ENCODE assay signal across 9 cellular contexts in genomic region chr10:59894114-59894513, GRCh38. TPM values are rescaled to one million over a fixed set of nuclear protein-coding genes. Genes with fewer than 3 reads are reported as not detected.
A peak's percentile ranks its signal among the peaks of the same experiment; 100 is the strongest.
DNase-seq lines count a peak whose midpoint lies in the region; ATAC-seq and TF ChIP-seq lines count a peak whose summit lies in the region.
"Had no signal": no experiment of that assay in that cellular context is flagged by ENCODE, and none has a peak within 500 bp of the region (broad histone marks: within the 10 kb centered on the region; RNA-seq: fewer than 3 reads in every experiment).

No MANE protein-coding gene starts in this region.

- H3K4me1 ChIP-seq in lower lobe of right lung (peaks cover 70% of the 10 kb centered on the region), upper lobe of left lung (peaks cover 46 to 70% (median 59%) of the 10 kb centered on the region in 4 donors)

- TF ChIP-seq CTCF in lower lobe of right lung (IDR thresholded peaks at IDR 0.05), result no peak
- TF ChIP-seq CTCF in upper lobe of left lung (IDR thresholded peaks at IDR 0.05), result no peak

- DNase-seq in SIG-M5 treated with dmso at 0.1 percent for 504 hours (lab: John Stamatoyannopoulos, UW; ENCODE audit: unreplicated experiment) (peak; percentile 17), SIG-M5 (lab: John Stamatoyannopoulos, UW) (no peak), cerebellum (ENCODE audit: low spot score) (peak; percentile 92), lower lobe of right lung (peak; percentile 75), upper lobe of left lung (peak in 1 of 2 donors; percentile 86), T-cell (no peak)
- no peak for DNase-seq in stimulated activated CD4-positive, alpha-beta T cell treated with anti-CD3 and anti-CD28 coated beads, Interleukin-2, amount 100 ng/mL, for 48 hours
- DNase-seq: foreskin melanocyte had no signal

- CTCF ChIA-PET in T-cell (lab: Charles Lee), result no interaction called here

- H3K4me3 ChIP-seq in lower lobe of right lung, result no peak overlapping the region
- no peak overlapping the region for H3K4me3 ChIP-seq in upper lobe of left lung

- no peaks in the 10 kb centered on the region for H3K27me3 ChIP-seq in lower lobe of right lung (ENCODE audit: low read depth)
- H3K27me3 ChIP-seq in upper lobe of left lung, result no peaks in the 10 kb centered on the region

- intact Hi-C loops in lower lobe of right lung (cut with DNase I), result no loop called here

- peaks cover 79 to 83% (median 82%) of the 10 kb centered on the region in 3 donors for H3K4me1 Mint-ChIP-seq in T-cell

- POLR2A ChIA-PET in T-cell (lab: Charles Lee), result interaction anchor here in 1 of 2 donors (0.6 to 0.7 kb wide), 2 partner anchors 40 to 43 kb away, joined by 3 to 4 read pairs; no protein-coding TSS in a partner anchor

- H3K36me3 ChIP-seq in lower lobe of right lung (no peaks in the 10 kb centered on the region), upper lobe of left lung (no peaks in the 10 kb centered on the region)

- no peak for TF ChIP-seq EP300 in upper lobe of left lung (IDR thresholded peaks at IDR 0.05)

- H3K27ac Mint-ChIP-seq in T-cell, result peak overlapping the region in 1 of 2 donors; percentile 55

- peaks cover 11% of the 10 kb centered on the region for H3K36me3 Mint-ChIP-seq in T-cell

- no peaks in the 10 kb centered on the region for H3K27me3 Mint-ChIP-seq in T-cell

- WGBS in upper lobe of left lung, 2 donors, result 54 to 55% methylated on average over 4 of the region's 4 CpGs

- H3K27ac ChIP-seq in lower lobe of right lung (no peak overlapping the region), upper lobe of left lung (peak overlapping the region in 3 of 4 donors; percentile 17 to 58 (median 24))

- TF ChIP-seq POLR2A in upper lobe of left lung (IDR thresholded peaks at IDR 0.05), result no peak

- no peak overlapping the region for H3K4me3 Mint-ChIP-seq in T-cell

- ATAC-seq in lower lobe of right lung, result peak; percentile 91 to 94
- ATAC-seq in upper lobe of left lung (ENCODE audit: low FRiP score in 2 of 2), result peak; percentile 82 to 92
- no peak for ATAC-seq in HG02981 (IDR thresholded peaks at IDR 0.05; ENCODE audit: unreplicated experiment)
- ATAC-seq in T-cell (replicated peaks in 1 of 4), result no peak

- H3K9me3 Mint-ChIP-seq in T-cell, result no peaks in the 10 kb centered on the region

- H3K9me3 ChIP-seq in lower lobe of right lung (no peaks in the 10 kb centered on the region), upper lobe of left lung (no peaks in the 10 kb centered on the region)

RNA-seq across cellular contexts. Expression of gene CCDC6, which starts 12.2 kb away (rescaled TPM):
- total RNA-seq in cerebellum (35.4 TPM), lower lobe of right lung (50.6 TPM), upper lobe of left lung (100 to 1,000 TPM in 1 of 6 donors, 10 to 100 TPM in 5; 42.5 to 118 (median 51.5) TPM), T-cell (10 to 100 TPM; 16.5 to 26.1 (median 20.1) TPM)

Comparison
In these comparisons a context has a peak if more than half of its experiments do, and no peak if none do; other contexts are left out.
1. DNase-seq: peak in SIG-M5 treated with dmso at 0.1 percent for 504 hours (single experiment), cerebellum (single experiment) and lower lobe of right lung (single experiment); none in SIG-M5 (single experiment), stimulated activated CD4-positive, alpha-beta T cell treated with anti-CD3 and anti-CD28 coated beads, Interleukin-2, amount 100 ng/mL, for 48 hours (0 of 2) and T-cell (0 of 34).
2. ATAC-seq: peak in lower lobe of right lung (2 of 2) and upper lobe of left lung (2 of 2); none in HG02981 (single experiment) and T-cell (0 of 4).